In genomic region chr6:29942275-29943052, GRCh38 we compare ENCODE assay signal across 8 cellular contexts. TPM values are rescaled to one million over a fixed set of nuclear protein-coding genes. Genes with fewer than 3 reads are reported as not detected.
DNase-seq lines count a peak whose midpoint lies in the region; ATAC-seq and TF ChIP-seq lines count a peak whose summit lies in the region.

TSS of gene HLA-A (plus strand) at chr6:29942532. CDS start at chr6:29942554, 22 bp downstream.

- H3K9me3 Mint-ChIP-seq in type B pancreatic cell: no peaks in the 10 kb centered on the region

- H3K27ac Mint-ChIP-seq in type B pancreatic cell: peak within 1 kb of the TSS; percentile 76

- H3K4me1 ChIP-seq in heart right ventricle: peaks cover 0 to 42% (median 29%) of the 10 kb centered on the region in 9 donors

- peak within 1 kb of the TSS; percentile 53 to 96 (median 78) for H3K4me3 ChIP-seq in heart right ventricle

- peak within 1 kb of the TSS; percentile 73 to 98 (median 91) for H3K27ac ChIP-seq in heart right ventricle

- DNase-seq in GM13976 (ENCODE audit: low spot score) (peak; percentile 93), NCI-H146 (lab: John Stamatoyannopoulos, UW) (peak; percentile 91), amniotic epithelial cell (ENCODE audit: low read depth) (peak; percentile 92), heart right ventricle (peak; percentile 91 to 96), posterior cingulate gyrus (peak; percentile 70 to 98 (median 89)), type B pancreatic cell (ENCODE audit: extremely low spot score, unreplicated experiment) (peak; percentile 82)

- peaks cover 17% of the 10 kb centered on the region for H3K36me3 Mint-ChIP-seq in type B pancreatic cell

- H3K4me3 Mint-ChIP-seq in type B pancreatic cell: peak within 1 kb of the TSS; percentile 89

- H3K36me3 ChIP-seq in heart right ventricle: peaks cover 0 to 42% (median 0%) of the 10 kb centered on the region in 9 donors

- H3K27me3 ChIP-seq in heart right ventricle: no peaks in the 10 kb centered on the region

- intact Hi-C loops in T-helper 1 cell treated with Interleukin-12 subunit alpha and Interleukin-12 subunit beta and Interleukin-4 antibody, amounts not matched to agents 30 ng/mL and 1 ng/mL, for 36 hours (cut with micrococcal nuclease): loop anchor here (1.0 to 5.0 kb wide), 8 partner anchors 15 to 220 kb away; partner anchors contain the start of gene HLA-F
- intact Hi-C loops in heart right ventricle (cut with DNase I): loop anchor here in 7 of 10 donors (2.0 to 10.0 kb wide), 4 partner anchors 22 to 58 kb away; no protein-coding TSS in a partner anchor
- intact Hi-C loops in posterior cingulate gyrus (cut with DNase I): loop anchor here (2.0 kb wide), 1 partner anchor 24 kb away; no protein-coding TSS in a partner anchor

- ATAC-seq in HG02852 (IDR thresholded peaks at IDR 0.05; ENCODE audit: unreplicated experiment): peak; percentile 83
- ATAC-seq in heart right ventricle: peak; percentile 97 to 98 (median 98)

- in situ Hi-C loops in GM13976 (cut with MboI; ENCODE audit: low sequenced_read_pairs, unreplicated experiment): loop anchor here (5.0 kb wide), 1 partner anchor 55 kb away; no protein-coding TSS in a partner anchor

- no peaks in the 10 kb centered on the region for H3K9me3 ChIP-seq in heart right ventricle

- TF ChIP-seq CTCF in GM13976 (IDR thresholded peaks at IDR 0.05; ENCODE audit: borderline replicate concordance, control extremely low read depth, extremely low read depth, insufficient read depth, missing control alignments) (no peak), heart right ventricle (IDR thresholded peaks at IDR 0.05) (no peak), type B pancreatic cell (conservative IDR thresholded peaks at IDR 0.05) (no peak)

- peaks cover 8% of the 10 kb centered on the region for H3K27me3 Mint-ChIP-seq in type B pancreatic cell

- 1% methylated on average over 60 to 68 of the region's 68 CpGs for WGBS in heart right ventricle, 2 donors

- peaks cover 12% of the 10 kb centered on the region for H3K4me1 Mint-ChIP-seq in type B pancreatic cell (ENCODE audit: unreplicated experiment)

RNA-seq across cellular contexts. Expression of gene HLA-A, which starts in this region (rescaled TPM):
- total RNA-seq in T-helper 1 cell treated with Interleukin-12 subunit alpha and Interleukin-12 subunit beta and Interleukin-4 antibody, amounts not matched to agents 30 ng/mL and 1 ng/mL, for 36 hours: 2,396 and 2,407 TPM in 2 replicates
- total RNA-seq in heart right ventricle (1,000 to 10,000 TPM in 1 of 10 donors, 100 to 1,000 TPM in 9; 218 to 1,594 (median 276) TPM), type B pancreatic cell (ENCODE audit: low replicate concordance) (183 and 209 TPM in 2 replicates)
- polyA plus RNA-seq in heart right ventricle: 1,000 to 10,000 TPM in 1 of 2 donors, 100 to 1,000 TPM in 1; 450 to 1,261 TPM

Comparison
In these comparisons a context has a peak if more than half of its experiments do, and no peak if none do; other contexts are left out.
1. Peak in every context shown above with its lines: DNase-seq, ATAC-seq, H3K4me3 ChIP-seq and H3K27ac ChIP-seq.